ENCODE assay signal across 8 cellular contexts in the genomic region with DNA sequence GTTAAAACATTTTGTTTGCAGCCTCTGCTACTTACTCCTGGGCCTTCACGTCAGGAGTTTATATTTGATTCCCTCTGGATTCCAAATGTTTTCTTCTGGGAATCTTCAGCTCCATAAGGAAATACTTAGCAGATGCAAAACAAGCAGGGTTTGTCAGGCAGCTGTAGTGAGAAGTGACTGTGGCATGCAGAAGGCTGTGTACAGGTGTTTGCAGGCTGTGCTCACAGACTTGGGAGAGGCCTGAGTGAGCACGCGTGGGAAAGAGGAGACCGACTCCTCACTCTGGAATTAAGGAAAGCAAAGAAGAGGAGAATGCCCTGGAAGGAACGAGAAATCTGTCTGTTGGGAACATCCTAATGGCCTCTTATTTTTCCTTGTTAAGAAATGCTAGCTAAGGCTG.
DNase-seq lines count a peak whose midpoint lies in the region; ATAC-seq and TF ChIP-seq lines count a peak whose summit lies in the region.

No MANE protein-coding gene starts in this region.

- H3K36me3 Mint-ChIP-seq in neural crest cell (ENCODE audit: low read depth), result peaks cover 11% of the 10 kb centered on the region

- CTCF ChIA-PET in BJ (lab: Yijun Ruan, JAX), result interaction anchor here (1.0 to 3.0 kb wide), 4 partner anchors 30 to 646 kb away, joined by 3 to 9 read pairs (median 3); no protein-coding TSS in a partner anchor
- CTCF ChIA-PET in RWPE1 (lab: Yijun Ruan, JAX), result interaction anchor here (1.4 kb wide), 1 partner anchor 490 kb away, joined by 3 read pairs; no protein-coding TSS in a partner anchor

- H3K27ac ChIP-seq in RWPE1 (peak overlapping the region; percentile 91), esophagus squamous epithelium (peak overlapping the region; percentile 60 to 71 (median 68))

- no peaks in the 10 kb centered on the region for H3K9me3 Mint-ChIP-seq in neural crest cell

- no peaks in the 10 kb centered on the region for H3K9me3 ChIP-seq in esophagus squamous epithelium

- H3K27me3 ChIP-seq in BJ (ENCODE audit: control insufficient read depth, insufficient read depth, low read length) (no peaks in the 10 kb centered on the region), esophagus squamous epithelium (no peaks in the 10 kb centered on the region)

- intact Hi-C loops in esophagus squamous epithelium (cut with DNase I), result no loop called here

- H3K4me3 ChIP-seq in BJ (ENCODE audit: low read depth, low read length) (no peak overlapping the region), esophagus squamous epithelium (no peak overlapping the region)

- TF ChIP-seq CTCF in BJ (IDR thresholded peaks at IDR 0.05; ENCODE audit: insufficient read depth, low read depth, low read length) (no peak), RWPE1 (conservative IDR thresholded peaks at IDR 0.05; ENCODE audit: low read depth) (no peak), esophagus squamous epithelium (IDR thresholded peaks at IDR 0.05) (no peak), neural crest cell (conservative IDR thresholded peaks at IDR 0.05) (no peak)

- H3K27me3 Mint-ChIP-seq in neural crest cell (ENCODE audit: low read depth), result no peaks in the 10 kb centered on the region

- POLR2A ChIA-PET in BJ (lab: Charles Lee), result interaction anchor here (0.6 kb wide), 1 partner anchor 64 kb away, joined by 5 read pairs; no protein-coding TSS in a partner anchor
- POLR2A ChIA-PET in RWPE1 (lab: Yijun Ruan, JAX; ENCODE audit: low non-redundant PET), result no interaction called here

- 66 to 72% methylated on average over 5 of the region's 5 CpGs for WGBS in esophagus squamous epithelium, 2 donors

- H3K4me3 Mint-ChIP-seq in neural crest cell, result no peak overlapping the region

- peaks cover 41% of the 10 kb centered on the region for H3K4me1 Mint-ChIP-seq in neural crest cell

- no peak for ATAC-seq in HG03520 (IDR thresholded peaks at IDR 0.05; ENCODE audit: unreplicated experiment)

- peak overlapping the region; percentile 90 for H3K27ac Mint-ChIP-seq in neural crest cell (ENCODE audit: unreplicated experiment)

- no peak for TF ChIP-seq POLR2A in esophagus squamous epithelium (IDR thresholded peaks at IDR 0.05)

- DNase-seq in BJ (ENCODE audit: low read depth) (peak; percentile 52), RWPE1 (ENCODE audit: low spot score) (peak; percentile 1), esophagus squamous epithelium (lab: John Stamatoyannopoulos, UW) (no peak), neural crest cell (ENCODE audit: low read depth, low spot score) (no peak), GF-D8 (lab: John Stamatoyannopoulos, UW) (no peak)
- DNase-seq in activated CD4-positive, CD25-positive, alpha-beta regulatory T cell treated with anti-CD3 and anti-CD28 coated beads, Interleukin-2, amount 50 U/mL, for 72 hours, result no peak
- no peak for DNase-seq in stimulated activated CD4-positive, alpha-beta T cell treated with anti-CD3 and anti-CD28 coated beads, Interleukin-1b, Interleukin-23, amount 100 ng/mL, for 48 hours

- H3K4me1 ChIP-seq in esophagus squamous epithelium, result peaks cover 10 to 91% (median 29%) of the 10 kb centered on the region in 3 donors

- H3K36me3 ChIP-seq in BJ (ENCODE audit: control insufficient read depth, insufficient read depth, low read length), result peaks cover 9% of the 10 kb centered on the region
- peaks cover 0 to 45% (median 0%) of the 10 kb centered on the region in 3 donors for H3K36me3 ChIP-seq in esophagus squamous epithelium

Comparison
In these comparisons a context has a peak if more than half of its experiments do, and no peak if none do; other contexts are left out.
1. DNase-seq: peak in BJ (single experiment) and RWPE1 (single experiment); none in esophagus squamous epithelium (single experiment), neural crest cell (single experiment), activated CD4-positive, CD25-positive, alpha-beta regulatory T cell treated with anti-CD3 and anti-CD28 coated beads, Interleukin-2, amount 50 U/mL, for 72 hours (single experiment), GF-D8 (single experiment) and stimulated activated CD4-positive, alpha-beta T cell treated with anti-CD3 and anti-CD28 coated beads, Interleukin-1b, Interleukin-23, amount 100 ng/mL, for 48 hours (single experiment).